Comparison of ENCODE assay signal across 8 cellular contexts in the genomic region with DNA sequence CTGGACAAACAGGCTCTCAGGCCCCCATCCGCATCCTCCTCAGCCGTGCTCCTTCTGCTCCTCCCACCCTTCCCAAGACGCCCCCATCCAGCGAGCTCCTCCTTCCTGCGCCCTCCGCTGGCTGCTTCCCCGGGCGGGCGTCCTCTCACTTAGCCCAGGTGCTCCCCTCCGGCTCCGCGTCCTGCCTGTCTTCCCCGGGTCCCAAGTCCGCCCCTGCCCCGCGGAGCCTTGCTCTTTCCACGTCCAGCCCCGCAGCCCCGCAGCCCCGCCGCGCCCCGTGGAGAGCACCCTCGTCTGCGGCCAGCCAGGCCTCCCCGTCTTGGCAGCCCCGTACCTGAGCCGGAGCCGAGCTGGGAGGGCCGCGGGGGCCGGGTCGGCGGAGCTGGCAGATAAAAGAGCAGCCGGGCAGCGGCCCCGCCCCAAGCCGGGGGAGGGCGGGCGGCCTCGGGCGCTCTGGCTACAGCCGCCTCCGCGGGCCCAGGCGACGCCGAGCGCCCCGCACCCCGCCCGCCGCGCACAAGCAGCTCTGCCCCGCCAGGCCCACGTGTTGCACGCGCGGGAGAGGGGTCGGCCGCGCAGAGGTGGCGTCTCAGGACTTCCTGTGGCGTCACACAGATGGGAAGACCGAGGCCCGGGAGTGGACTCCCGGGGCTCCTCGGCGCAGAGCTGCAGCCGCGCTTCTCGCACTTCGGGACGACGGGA. TPM values are rescaled to one million over a fixed set of nuclear protein-coding genes. Genes with fewer than 3 reads are reported as not detected.
DNase-seq lines count a peak whose midpoint lies in the region; ATAC-seq lines count a peak whose summit lies in the region.

A gene with protein sequence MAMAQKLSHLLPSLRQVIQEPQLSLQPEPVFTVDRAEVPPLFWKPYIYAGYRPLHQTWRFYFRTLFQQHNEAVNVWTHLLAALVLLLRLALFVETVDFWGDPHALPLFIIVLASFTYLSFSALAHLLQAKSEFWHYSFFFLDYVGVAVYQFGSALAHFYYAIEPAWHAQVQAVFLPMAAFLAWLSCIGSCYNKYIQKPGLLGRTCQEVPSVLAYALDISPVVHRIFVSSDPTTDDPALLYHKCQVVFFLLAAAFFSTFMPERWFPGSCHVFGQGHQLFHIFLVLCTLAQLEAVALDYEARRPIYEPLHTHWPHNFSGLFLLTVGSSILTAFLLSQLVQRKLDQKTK (minus strand): TSS at position 555 of the 702 bp plus-strand sequence. CDS start 11,869 bp downstream, outside the sequence.

- H3K9me3 Mint-ChIP-seq in effector memory CD8-positive, alpha-beta T cell, result no peaks in the 10 kb centered on the region

- H3K18ac ChIP-seq in mesenchymal stem cell (ENCODE audit: low read depth in 1 of 2, low read length in 2 of 2), result peak within 1 kb of the TSS; percentile 91 to 94

- peak within 1 kb of the TSS; percentile 63 for H2AK5ac ChIP-seq in mesenchymal stem cell (ENCODE audit: low read length, severe bottlenecking)

- peak within 1 kb of the TSS; percentile 28 to 92 for H2BK12ac ChIP-seq in mesenchymal stem cell (ENCODE audit: low read length in 2 of 2)

- DNase-seq in Daoy (ENCODE audit: low read depth), result peak; percentile 86
- DNase-seq in NCI-H526 (lab: John Stamatoyannopoulos, UW), result peak; percentile 21 to 84
- peak; percentile 36 to 54 (median 38) for DNase-seq in activated CD8-positive, alpha-beta memory T cell treated with anti-CD3 and anti-CD28 coated beads for 48 hours (ENCODE audit: low read depth in 2 of 3, low spot score in 2 of 3)
- peak; percentile 46 to 59 (median 51) for DNase-seq in effector memory CD8-positive, alpha-beta T cell
- DNase-seq in mesenchymal stem cell, result peak; percentile 81
- DNase-seq in stimulated activated CD8-positive, alpha-beta memory T cell treated with anti-CD3 and anti-CD28 coated beads, Interleukin-12 subunit alpha, Interleukin-12 subunit beta, amount 100 ng/mL, for 1 hour (ENCODE audit: low read depth), result peak; percentile 27

- H3K36me3 ChIP-seq in mesenchymal stem cell (ENCODE audit: control insufficient read depth in 1 of 2, insufficient read depth in 2 of 2, low read depth in 1 of 2, low read length in 2 of 2), result peaks cover 2 to 4% of the 10 kb centered on the region in 2 experiments

- peak within 1 kb of the TSS; percentile 29 for H4K8ac ChIP-seq in mesenchymal stem cell (ENCODE audit: low read length)

- H2BK120ac ChIP-seq in mesenchymal stem cell (ENCODE audit: low read depth, low read length), result peak within 1 kb of the TSS; percentile 24

- no peaks in the 10 kb centered on the region for H3K36me3 Mint-ChIP-seq in effector memory CD8-positive, alpha-beta T cell (ENCODE audit: insufficient read depth)

- peak within 1 kb of the TSS; percentile 88 for H3K9ac ChIP-seq in mesenchymal stem cell (ENCODE audit: low read length)

- H3K27me3 Mint-ChIP-seq in effector memory CD8-positive, alpha-beta T cell, result no peaks in the 10 kb centered on the region

- H3K27ac ChIP-seq in mesenchymal stem cell (ENCODE audit: low read length, poor library complexity, severe bottlenecking), result peak within 1 kb of the TSS; percentile 30

- peak within 1 kb of the TSS; percentile 35 to 65 for H3K27ac Mint-ChIP-seq in effector memory CD8-positive, alpha-beta T cell

- peak within 1 kb of the TSS; percentile 71 to 84 for H3K4ac ChIP-seq in mesenchymal stem cell (ENCODE audit: low read depth in 1 of 2, low read length in 2 of 2)

- H3K14ac ChIP-seq in mesenchymal stem cell (ENCODE audit: low read length in 2 of 2), result peak within 1 kb of the TSS in 1 of 2 experiments; percentile 94

- no peaks in the 10 kb centered on the region for H3K9me3 ChIP-seq in mesenchymal stem cell (ENCODE audit: control insufficient read depth, low read length)

- H2BK15ac ChIP-seq in mesenchymal stem cell (ENCODE audit: low read depth, poor library complexity, severe bottlenecking), result peak within 1 kb of the TSS; percentile 73

- peak within 1 kb of the TSS; percentile 87 for H3K4me3 Mint-ChIP-seq in effector memory CD8-positive, alpha-beta T cell

- peak within 1 kb of the TSS; percentile 86 for H3K4me2 ChIP-seq in mesenchymal stem cell (ENCODE audit: low read length, poor library complexity, severe bottlenecking)

- peak within 1 kb of the TSS; percentile 34 for H4K91ac ChIP-seq in mesenchymal stem cell (ENCODE audit: low read length)

- H3K27me3 ChIP-seq in mesenchymal stem cell (ENCODE audit: control insufficient read depth in 1 of 2, insufficient read depth in 1 of 2, low read length in 2 of 2), result peaks cover 0 to 2% of the 10 kb centered on the region in 2 experiments

- peak within 1 kb of the TSS; percentile 74 to 89 for H3K4me3 ChIP-seq in mesenchymal stem cell (ENCODE audit: insufficient read depth in 1 of 2, low read depth in 1 of 2, low read length in 2 of 2)

- H3K79me1 ChIP-seq in mesenchymal stem cell (replicated peaks; ENCODE audit: low read length, poor library complexity, severe bottlenecking), result peaks cover 20% of the 10 kb centered on the region

- peak within 1 kb of the TSS; percentile 73 for H2AFZ ChIP-seq in mesenchymal stem cell (ENCODE audit: low read depth, low read length)

- peaks cover 6 to 9% of the 10 kb centered on the region in 2 donors for H3K4me1 Mint-ChIP-seq in effector memory CD8-positive, alpha-beta T cell (ENCODE audit: low read depth in 2 of 2)

- H3K23ac ChIP-seq in mesenchymal stem cell (ENCODE audit: low read length in 2 of 2), result peak within 1 kb of the TSS in 1 of 2 experiments; percentile 74

- peak within 1 kb of the TSS; percentile 53 for H2BK5ac ChIP-seq in mesenchymal stem cell (ENCODE audit: low read depth, low read length, poor library complexity, severe bottlenecking)

- H3K4me1 ChIP-seq in mesenchymal stem cell (ENCODE audit: control insufficient read depth, insufficient read depth, low read depth, low read length), result peaks cover 29% of the 10 kb centered on the region

- under 1% methylated on average over 47 of the region's 75 CpGs for WGBS in mesenchymal stem cell

- ATAC-seq in HG02588 (IDR thresholded peaks at IDR 0.05; ENCODE audit: unreplicated experiment) (peak; percentile 51), HG03097 (IDR thresholded peaks at IDR 0.05; ENCODE audit: low FRiP score, unreplicated experiment) (no peak)
- peak; percentile 87 for ATAC-seq in effector memory CD8-positive, alpha-beta T cell (replicated peaks)

RNA-seq across cellular contexts. Expression of the gene that starts here (rescaled TPM):
- total RNA-seq in Daoy (2014; rRNA removed; shearing (Covaris generic)), result 6.1 and 7.9 TPM in 2 replicates
- polyA plus RNA-seq in mesenchymal stem cell (2013, experiment 1 of 2), result 10.5 TPM
- 10.0 TPM for polyA plus RNA-seq in mesenchymal stem cell (2013, experiment 2 of 2)

Comparison
In these comparisons a context has a peak if more than half of its experiments do, and no peak if none do; other contexts are left out.
1. DNase-seq: peak in every context shown above with its lines; median percentile 86 in Daoy; 81 in mesenchymal stem cell; 52 in NCI-H526; 51 in effector memory CD8-positive, alpha-beta T cell; 38 in activated CD8-positive, alpha-beta memory T cell treated with anti-CD3 and anti-CD28 coated beads for 48 hours; 27 in stimulated activated CD8-positive, alpha-beta memory T cell treated with anti-CD3 and anti-CD28 coated beads, Interleukin-12 subunit alpha, Interleukin-12 subunit beta, amount 100 ng/mL, for 1 hour.